In the genomic region with DNA sequence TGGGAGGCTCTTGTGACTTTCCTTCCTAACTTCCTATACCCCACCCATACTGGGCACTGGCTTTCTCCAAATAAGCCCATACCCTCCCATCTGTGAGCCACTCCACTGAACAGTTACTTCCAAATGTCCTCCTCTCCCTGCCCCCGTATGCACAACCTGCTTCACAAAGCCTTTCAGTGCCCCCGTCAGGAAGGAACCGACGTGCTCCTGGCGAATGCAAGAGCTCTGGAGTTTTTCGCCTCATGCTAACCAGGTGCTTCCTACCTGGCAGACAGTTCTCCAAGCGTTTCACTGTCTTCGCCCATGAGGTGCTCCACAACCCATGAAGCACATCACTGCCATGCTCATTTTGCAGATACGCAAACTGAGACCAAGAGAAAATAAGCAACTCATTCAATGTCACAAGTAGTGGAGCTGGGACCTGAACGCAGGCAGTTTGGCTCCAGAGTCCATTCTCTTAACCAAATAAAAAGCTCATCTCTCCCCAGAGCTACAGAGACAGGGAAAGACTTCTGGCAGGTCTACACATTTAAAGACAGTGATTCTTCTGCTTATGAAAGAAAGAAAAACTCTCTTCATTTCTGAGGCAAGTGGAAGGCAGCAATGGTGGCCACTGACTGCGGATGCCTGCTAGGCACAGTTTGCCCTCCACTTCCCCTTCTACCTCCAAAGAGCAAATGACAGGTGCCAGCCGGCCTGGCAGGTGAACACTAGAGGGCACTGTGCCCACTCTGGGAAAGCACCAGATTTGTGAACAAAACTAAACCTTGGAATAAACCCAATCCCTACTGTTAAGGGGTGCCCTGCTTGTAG, we compare ENCODE assay signal across 9 cellular contexts. TPM values are rescaled to one million over a fixed set of nuclear protein-coding genes. Genes with fewer than 3 reads are reported as not detected.
A peak's percentile ranks its signal among the peaks of the same experiment; 100 is the strongest.
DNase-seq lines count a peak whose midpoint lies in the region; ATAC-seq, FAIRE-seq and TF ChIP-seq lines count a peak whose summit lies in the region.
"Had no signal": no experiment of that assay in that cellular context is flagged by ENCODE, and none has a peak within 500 bp of the region (broad histone marks: within the 10 kb centered on the region; RNA-seq: fewer than 3 reads in every experiment).

No MANE protein-coding gene starts in this region.

- H2BK120ac ChIP-seq in IMR-90 (ENCODE audit: low read depth, low read length) = no peak overlapping the region

- peaks cover 16% of the 10 kb centered on the region for H3K36me3 ChIP-seq in IMR-90 (ENCODE audit: control insufficient read depth, insufficient read depth, low read length)

- no peak overlapping the region for H3K18ac ChIP-seq in IMR-90 (ENCODE audit: low read depth, low read length)

- H3K79me1 ChIP-seq in IMR-90 (ENCODE audit: low read depth in 1 of 2, low read length in 2 of 2) = peaks cover 31 to 77% of the 10 kb centered on the region in 2 experiments; a peak in 3 of 4 replicates

- no peak overlapping the region for H3K4me2 ChIP-seq in IMR-90 (ENCODE audit: low read depth, low read length)

- H3K9me3 ChIP-seq in IMR-90 (ENCODE audit: control insufficient read depth, insufficient read depth, low read length) = no peaks in the 10 kb centered on the region

- H3K9me1 ChIP-seq in IMR-90 (ENCODE audit: insufficient read depth, low read length) = peaks cover 3% of the 10 kb centered on the region

- ATAC-seq in IMR-90 (ENCODE audit: low read depth) = peak; percentile 42; the same call in 1 of the 2 replicates
- ATAC-seq in GM18870 (IDR thresholded peaks at IDR 0.05; ENCODE audit: unreplicated experiment) = no peak
- ATAC-seq in HG03095 (IDR thresholded peaks at IDR 0.05; ENCODE audit: unreplicated experiment) = no peak

- H3K4ac ChIP-seq in IMR-90 (ENCODE audit: low read depth, low read length) = no peak overlapping the region

- POLR2A ChIA-PET in IMR-90 (lab: Charles Lee; ENCODE audit: unreplicated experiment) = no interaction called here

- no peaks in the 10 kb centered on the region for H3K27me3 ChIP-seq in IMR-90 (ENCODE audit: control insufficient read depth, insufficient read depth, low read length)

- no peak overlapping the region for H4K5ac ChIP-seq in IMR-90 (ENCODE audit: low read depth, low read length)

- peak overlapping the region; percentile 42 for H2AK9ac ChIP-seq in IMR-90 (replicated peaks; ENCODE audit: low read depth, low read length, poor library complexity)

- no TSS peak for BruUV-seq in IMR-90 (replicated peaks; lab: Mats Ljungman, UMichigan)

- H4K91ac ChIP-seq in IMR-90 (ENCODE audit: insufficient read depth, low read depth, low read length) = no peak overlapping the region

- intact Hi-C loops in IMR-90 (cut with micrococcal nuclease) = loop anchor here (1.0 kb wide), 2 partner anchors 50 to 98 kb away; no protein-coding TSS in a partner anchor

- peak; percentile 84 for TF ChIP-seq RAD21 in IMR-90 (IDR thresholded peaks at IDR 0.05; ENCODE audit: low read length)

- H3K9ac ChIP-seq in IMR-90 (ENCODE audit: low read depth, low read length) = no peak overlapping the region

- no peak overlapping the region for H3K4me3 ChIP-seq in IMR-90 (ENCODE audit: insufficient read depth, low read depth, low read length)

- no peak overlapping the region for H3K14ac ChIP-seq in IMR-90 (replicated peaks; ENCODE audit: low read depth, low read length)

- H3K23ac ChIP-seq in IMR-90 (ENCODE audit: low read depth, low read length) = no peak overlapping the region

- no peak overlapping the region for H3K56ac ChIP-seq in IMR-90 (ENCODE audit: extremely low read depth, insufficient read depth, low read length)

- WGBS in IMR-90 (ENCODE audit: extremely low coverage in 2 of 2, insufficient read length in 1 of 2), 2 experiments = 98% methylated on average over 9 of the region's 12 CpGs; no CpG with 5 or more reads in 1 of the 2 experiments

- no peak overlapping the region for H2AFZ ChIP-seq in IMR-90 (replicated peaks; ENCODE audit: low read length, poor library complexity)

- no peak overlapping the region for H2BK5ac ChIP-seq in IMR-90 (ENCODE audit: low read depth, low read length, poor library complexity, severe bottlenecking)

- H3K4me1 ChIP-seq in IMR-90 (ENCODE audit: control insufficient read depth, insufficient read depth, low read length) = peaks cover 7% of the 10 kb centered on the region; the same call in 1 of the 2 replicates

- no peak overlapping the region for H3K27ac ChIP-seq in IMR-90 (ENCODE audit: insufficient read depth, low read length)

- no peak overlapping the region for H2BK20ac ChIP-seq in IMR-90 (ENCODE audit: low read depth, low read length)

- H2BK15ac ChIP-seq in IMR-90 (ENCODE audit: low read depth, low read length) = no peak overlapping the region

- TF ChIP-seq POLR2A in IMR-90 (IDR thresholded peaks at IDR 0.05; ENCODE audit: low read depth, low read length) = no peak

- CTCF ChIA-PET in IMR-90 (lab: Yijun Ruan, JAX) = interaction anchor here (1.5 to 1.9 kb wide), 2 partner anchors 10 to 51 kb away, joined by 6 to 8 read pairs; no protein-coding TSS in a partner anchor

- in situ Hi-C loops in IMR-90 (cut with MboI; ENCODE audit: low sequenced_read_pairs) = loop anchor here (10.0 kb wide), 1 partner anchor 97 kb away; the partner anchor contains the start of gene RHBDF2

- dilution Hi-C loops in IMR-90 (cut with HindIII; ENCODE audit: low sequenced_read_pairs, unreplicated experiment) = no loop called here

- no peak overlapping the region for H4K8ac ChIP-seq in IMR-90 (ENCODE audit: low read depth in 2 of 2, low read length in 2 of 2)

- H4K20me1 ChIP-seq in IMR-90 (ENCODE audit: insufficient read depth, low read length) = peaks cover 56% of the 10 kb centered on the region

- DNase-seq in DMS153 (lab: John Stamatoyannopoulos, UW) (peak; percentile 19), IMR-90 (peak; percentile 39), RCC 7860 (ENCODE audit: low spot score) (peak; percentile 34), activated T-helper 1 cell treated with Interleukin-2 at 50 U/mL for 16 hours (ENCODE audit: low read depth) (peak; percentile 46), foreskin melanocyte (peak; percentile 14), renal cortical epithelial cell (ENCODE audit: low read depth) (peak; percentile 41)

- no peak overlapping the region for H2AK5ac ChIP-seq in IMR-90 (ENCODE audit: low read depth, low read length)

- FAIRE-seq in RCC 7860 (lab: Jason Lieb, UNC) = no peak

- peak; percentile 76 for TF ChIP-seq CTCF in IMR-90 (conservative IDR thresholded peaks at IDR 0.05; ENCODE audit: low read depth, low read length)

TF ChIP-seq in IMR-90, 13 proteins besides CTCF, POLR2A, EP300 and RAD21:
- TF ChIP-seq SMC3 (IDR thresholded peaks at IDR 0.05; ENCODE audit: low read depth, low read length) = peak; percentile 84
- TF ChIP-seq CEBPB (IDR thresholded peaks at IDR 0.05; ENCODE audit: low read depth, low read length) = no peak
- TF ChIP-seq, protein P1, sequence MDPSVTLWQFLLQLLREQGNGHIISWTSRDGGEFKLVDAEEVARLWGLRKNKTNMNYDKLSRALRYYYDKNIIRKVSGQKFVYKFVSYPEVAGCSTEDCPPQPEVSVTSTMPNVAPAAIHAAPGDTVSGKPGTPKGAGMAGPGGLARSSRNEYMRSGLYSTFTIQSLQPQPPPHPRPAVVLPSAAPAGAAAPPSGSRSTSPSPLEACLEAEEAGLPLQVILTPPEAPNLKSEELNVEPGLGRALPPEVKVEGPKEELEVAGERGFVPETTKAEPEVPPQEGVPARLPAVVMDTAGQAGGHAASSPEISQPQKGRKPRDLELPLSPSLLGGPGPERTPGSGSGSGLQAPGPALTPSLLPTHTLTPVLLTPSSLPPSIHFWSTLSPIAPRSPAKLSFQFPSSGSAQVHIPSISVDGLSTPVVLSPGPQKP (IDR thresholded peaks at IDR 0.05; ENCODE audit: borderline replicate concordance, low read depth, low read length) = no peak
TF ChIP-seq in IMR-90: peak in this region for 1.

RNA-seq across cellular contexts. Expression of gene SPHK1, which starts 23.8 kb away (rescaled TPM):
- 44.4 and 45.8 TPM in 2 replicates for total RNA-seq in IMR-90 (2012; rRNA removed)
- polyA plus RNA-seq in IMR-90 (2012; rRNA removed) = 82.7 and 94.2 TPM in 2 replicates
- polyA plus RNA-seq in IMR-90 (2012; cell fraction: cytosol; rRNA removed) = 89.5 and 99.7 TPM in 2 replicates
- polyA plus RNA-seq in IMR-90 (2012; cell fraction: nucleus; rRNA removed; ENCODE audit: low replicate concordance) = 571 and 890 TPM in 2 replicates
- total RNA-seq in renal cortical epithelial cell = 16.5 and 118 TPM in 2 replicates

RNA-seq across cellular contexts. Expression of gene UBE2O, which starts 44.7 kb away (rescaled TPM):
- total RNA-seq in IMR-90 (2012; rRNA removed) (17.6 and 20.0 TPM in 2 replicates), renal cortical epithelial cell (9.9 and 36.8 TPM in 2 replicates)
- 14.3 and 17.6 TPM in 2 replicates for polyA plus RNA-seq in IMR-90 (2012; rRNA removed)
- polyA plus RNA-seq in IMR-90 (2012; cell fraction: cytosol; rRNA removed) = 9.1 and 12.2 TPM in 2 replicates
- 43.5 and 62.5 TPM in 2 replicates for polyA plus RNA-seq in IMR-90 (2012; cell fraction: nucleus; rRNA removed; ENCODE audit: low replicate concordance)

RNA-seq across cellular contexts. Expression of gene PRPSAP1, which starts 54.5 kb away (rescaled TPM):
- total RNA-seq in IMR-90 (2012; rRNA removed) (29.2 and 34.4 TPM in 2 replicates), renal cortical epithelial cell (54.5 and 58.5 TPM in 2 replicates)
- polyA plus RNA-seq in IMR-90 (2012; rRNA removed) = 38.6 and 48.6 TPM in 2 replicates
- polyA plus RNA-seq in IMR-90 (2012; cell fraction: cytosol; rRNA removed) = 29.6 and 34.4 TPM in 2 replicates
- 40.4 and 135 TPM in 2 replicates for polyA plus RNA-seq in IMR-90 (2012; cell fraction: nucleus; rRNA removed; ENCODE audit: low replicate concordance)

RNA-seq across cellular contexts. Expression of gene AANAT, which starts 59.2 kb away (rescaled TPM):
- total RNA-seq in IMR-90 (2012; rRNA removed) (not detected in 2 replicates), renal cortical epithelial cell (0.10 TPM in 1 of 2 replicates, not detected in the other)
- 0.19 and 0.21 TPM in 2 replicates for polyA plus RNA-seq in IMR-90 (2012; rRNA removed)
- polyA plus RNA-seq in IMR-90 (2012; cell fraction: cytosol; rRNA removed) = 0.08 and 0.32 TPM in 2 replicates
- 0.92 and 1.8 TPM in 2 replicates for polyA plus RNA-seq in IMR-90 (2012; cell fraction: nucleus; rRNA removed; ENCODE audit: low replicate concordance)
- total RNA-seq: temporal lobe had no signal
